ENCODE assay signal across 8 cellular contexts in the genomic region with DNA sequence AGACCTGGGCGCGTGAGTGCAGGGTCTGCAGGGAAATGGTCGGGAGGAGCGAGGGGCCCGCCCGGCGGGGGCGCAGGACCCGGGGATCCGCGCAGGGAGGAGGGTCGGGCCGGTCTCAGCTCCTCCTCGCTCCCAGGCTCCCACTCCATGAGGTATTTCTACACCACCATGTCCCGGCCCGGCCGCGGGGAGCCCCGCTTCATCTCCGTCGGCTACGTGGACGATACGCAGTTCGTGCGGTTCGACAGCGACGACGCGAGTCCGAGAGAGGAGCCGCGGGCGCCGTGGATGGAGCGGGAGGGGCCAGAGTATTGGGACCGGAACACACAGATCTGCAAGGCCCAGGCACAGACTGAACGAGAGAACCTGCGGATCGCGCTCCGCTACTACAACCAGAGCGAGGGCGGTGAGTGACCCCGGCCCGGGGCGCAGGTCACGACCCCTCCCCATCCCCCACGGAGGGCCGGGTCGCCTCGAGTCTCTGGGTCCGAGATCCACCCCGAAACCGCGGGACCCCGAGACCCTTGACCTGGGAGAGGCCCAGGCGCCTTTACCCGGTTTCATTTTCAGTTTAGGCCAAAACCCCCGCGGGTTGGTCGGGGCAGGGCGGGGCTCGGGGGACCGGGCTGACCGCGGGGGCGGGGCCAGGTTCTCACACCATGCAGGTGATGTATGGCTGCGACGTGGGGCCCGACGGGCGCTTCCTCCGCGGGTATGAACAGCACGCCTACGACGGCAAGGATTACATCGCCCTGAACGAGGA. TPM values are rescaled to one million over a fixed set of nuclear protein-coding genes. Genes with fewer than 3 reads are reported as not detected.
A peak's percentile ranks its signal among the peaks of the same experiment; 100 is the strongest.
DNase-seq lines count a peak whose midpoint lies in the region; ATAC-seq, FAIRE-seq and TF ChIP-seq lines count a peak whose summit lies in the region.

No MANE protein-coding gene starts in this region.

- H3K27ac Mint-ChIP-seq in astrocyte (ENCODE audit: unreplicated experiment), result no peak overlapping the region

- H3K9ac ChIP-seq in astrocyte (ENCODE audit: low read length), result peak overlapping the region; percentile 54

- no peak for TF ChIP-seq CTCF in astrocyte (IDR thresholded peaks at IDR 0.05; ENCODE audit: insufficient read depth, low read depth, low read length)

- H3K4me3 ChIP-seq in astrocyte (ENCODE audit: insufficient read depth, low read depth, low read length) (peak overlapping the region; percentile 50), skeletal muscle cell (ENCODE audit: low read depth, low read length) (peak overlapping the region; percentile 51)

- no peak for FAIRE-seq in astrocyte (lab: Jason Lieb, UNC)

- peak overlapping the region; percentile 76 for H3K4me3 Mint-ChIP-seq in astrocyte (ENCODE audit: unreplicated experiment)

- H3K9me3 ChIP-seq in astrocyte (ENCODE audit: insufficient read depth, low read depth, low read length), result no peaks in the 10 kb centered on the region

- H2AFZ ChIP-seq in astrocyte (ENCODE audit: low read depth, low read length), result peak overlapping the region; percentile 89

- no peaks in the 10 kb centered on the region for H3K4me1 ChIP-seq in astrocyte (ENCODE audit: insufficient read depth, low read length)

- peaks cover 11% of the 10 kb centered on the region for H3K9me3 Mint-ChIP-seq in astrocyte (ENCODE audit: unreplicated experiment)

- H3K4me2 ChIP-seq in astrocyte (ENCODE audit: low read length), result peak overlapping the region; percentile 84

- H3K36me3 ChIP-seq in astrocyte (ENCODE audit: insufficient read depth, low read length), result no peaks in the 10 kb centered on the region

- no peaks in the 10 kb centered on the region for H3K79me2 ChIP-seq in astrocyte (ENCODE audit: insufficient read depth, low read length)

- H3K27me3 ChIP-seq in astrocyte (ENCODE audit: insufficient read depth, low read length), result peaks cover 25% of the 10 kb centered on the region

- H3K36me3 Mint-ChIP-seq in astrocyte (ENCODE audit: low read depth, unreplicated experiment), result peaks cover 4% of the 10 kb centered on the region

- ATAC-seq in GM18867 (IDR thresholded peaks at IDR 0.05; ENCODE audit: unreplicated experiment) (peak; percentile 84), HG03108 (IDR thresholded peaks at IDR 0.05; ENCODE audit: unreplicated experiment) (peak; percentile 72)

- H3K27ac ChIP-seq in astrocyte (ENCODE audit: low read depth, low read length), result no peak overlapping the region

- DNase-seq in AG08396 (ENCODE audit: low spot score) (peak; percentile 70), T-helper 1 cell (peak; percentile 75 to 94 (median 86)), astrocyte (ENCODE audit: low read depth) (no peak), hypothalamus (lab: John Stamatoyannopoulos, UW) (peak in 35 of 51 donors; percentile 3 to 70 (median 38)), skeletal muscle cell (ENCODE audit: low read depth) (no peak), NCI-H1694 treated with DMSO at 0.1 percent for 48 hours (lab: John Stamatoyannopoulos, UW) (no peak)

- no peaks in the 10 kb centered on the region for H3K4me1 Mint-ChIP-seq in astrocyte (ENCODE audit: low read depth, unreplicated experiment)

- no peaks in the 10 kb centered on the region for H4K20me1 ChIP-seq in astrocyte (ENCODE audit: insufficient read depth, low read length)

- peaks cover 68% of the 10 kb centered on the region for H3K27me3 Mint-ChIP-seq in astrocyte (ENCODE audit: low read depth, unreplicated experiment)

RNA-seq across cellular contexts. Expression of a gene that starts 54.3 kb away (rescaled TPM):
- total RNA-seq in astrocyte, result 327 and 501 TPM in 2 replicates

Comparison
In these comparisons a context has a peak if more than half of its experiments do, and no peak if none do; other contexts are left out.
1. DNase-seq: peak in AG08396 (single experiment), T-helper 1 cell (5 of 5) and hypothalamus (35 of 51); none in astrocyte (single experiment), skeletal muscle cell (single experiment) and NCI-H1694 treated with DMSO at 0.1 percent for 48 hours (single experiment).